In the genomic region with DNA sequence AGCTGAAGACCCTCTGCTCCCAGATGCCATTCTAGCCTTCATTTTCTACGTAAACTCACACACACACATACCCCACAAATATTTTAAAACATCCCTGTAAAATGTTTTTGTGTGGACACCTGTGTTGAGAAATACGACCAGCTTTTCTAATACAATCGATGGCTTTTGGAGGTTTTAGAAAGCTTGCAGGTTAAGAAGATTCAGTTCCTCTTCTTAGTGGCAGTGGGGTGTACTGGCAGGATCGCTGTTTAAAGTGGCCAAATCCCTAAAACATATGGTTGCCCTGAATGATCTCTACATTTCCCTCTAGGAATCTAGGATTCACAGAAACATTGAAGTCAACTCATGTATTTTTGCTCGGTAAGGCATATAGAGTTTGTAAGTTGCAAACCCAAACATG, we compare ENCODE assay signal across 24 cellular contexts.
A peak's percentile ranks its signal among the peaks of the same experiment; 100 is the strongest.
DNase-seq lines count a peak whose midpoint lies in the region; ATAC-seq, FAIRE-seq and TF ChIP-seq lines count a peak whose summit lies in the region.
"Had no signal": no experiment of that assay in that cellular context is flagged by ENCODE, and none has a peak within 500 bp of the region (broad histone marks: within the 10 kb centered on the region; RNA-seq: fewer than 3 reads in every experiment).

No MANE protein-coding gene starts in this region.

- H3K27me3 ChIP-seq in GM12878 (replicated peaks in 1 of 2; ENCODE audit: control insufficient read depth in 2 of 2, insufficient read depth in 2 of 2, low read length in 1 of 2), result no peaks in the 10 kb centered on the region
- H3K27me3 ChIP-seq in upper lobe of left lung, result no peaks in the 10 kb centered on the region
- H3K27me3 ChIP-seq: BE2C had no signal

- peaks cover 0 to 12% of the 10 kb centered on the region in 2 donors for H3K27me3 Mint-ChIP-seq in T-cell

- H3K36me3 ChIP-seq in GM12878 (ENCODE audit: control insufficient read depth in 2 of 2, insufficient read depth in 2 of 2, low read length in 1 of 2) (no peaks in the 10 kb centered on the region), upper lobe of left lung (no peaks in the 10 kb centered on the region)
- H3K36me3 ChIP-seq: BE2C had no signal

- no peak overlapping the region for H3K4me3 Mint-ChIP-seq in T-cell
- H3K4me3 Mint-ChIP-seq: CD4-positive, CD25-positive, alpha-beta regulatory T cell had no signal

- FAIRE-seq in GM12891 (lab: Jason Lieb, UNC), result no peak
- no peak for FAIRE-seq in GM12878 (lab: Jason Lieb, UNC)
- FAIRE-seq: A204.1, GM18507, HTR-8/SVneo had no signal

- peak; percentile 51 for ATAC-seq in GM19372 (IDR thresholded peaks at IDR 0.05; ENCODE audit: low read depth, unreplicated experiment)
- peak; percentile 60 for ATAC-seq in HG02798 (IDR thresholded peaks at IDR 0.05; ENCODE audit: poor library complexity, unreplicated experiment)
- peak; percentile 71 for ATAC-seq in GM12878
- ATAC-seq in upper lobe of left lung (ENCODE audit: low FRiP score in 2 of 2), result no peak
- no peak for ATAC-seq in T-cell (replicated peaks in 1 of 4)
- ATAC-seq: PC-3 had no signal

- SMC1A ChIA-PET in GM12878 (lab: Charles Lee; ENCODE audit: uncharacterized antibody, unreplicated experiment), result interaction anchor here (0.8 to 1.1 kb wide), 2 partner anchors 11 to 19 kb away, joined by 3 to 6 read pairs; no protein-coding TSS in a partner anchor

- POLR2A ChIA-PET in GM12878 (lab: Charles Lee) (no interaction called here), T-cell (lab: Charles Lee) (no interaction called here)

- no peak overlapping the region for H3K4me2 ChIP-seq in GM12878 (ENCODE audit: control insufficient read depth, insufficient read depth)

- no peak overlapping the region for H3K27ac Mint-ChIP-seq in T-cell
- H3K27ac Mint-ChIP-seq: CD4-positive, CD25-positive, alpha-beta regulatory T cell had no signal

- peaks cover 32% of the 10 kb centered on the region for H3K4me1 ChIP-seq in GM12878 (ENCODE audit: control insufficient read depth, insufficient read depth, low read length)
- no peaks in the 10 kb centered on the region for H3K4me1 ChIP-seq in upper lobe of left lung
- H3K4me1 ChIP-seq: BE2C had no signal

- TF ChIP-seq POLR2A in GM12891 (IDR thresholded peaks at IDR 0.05; ENCODE audit: low read depth, low read length) (no peak), GM12878 (IDR thresholded peaks at IDR 0.05; ENCODE audit: low read depth, low read length) (no peak), upper lobe of left lung (IDR thresholded peaks at IDR 0.05) (no peak)

- TF ChIP-seq CTCF in GM12878 (IDR thresholded peaks at IDR 0.05 in 2 of 3, conservative IDR thresholded peaks at IDR 0.05 in 1 of 3; ENCODE audit: control insufficient read depth in 2 of 3, extremely low read depth in 1 of 3, insufficient read depth in 1 of 3, low read depth in 3 of 3, low read length in 3 of 3) (no peak), upper lobe of left lung (IDR thresholded peaks at IDR 0.05) (no peak)

- intact Hi-C loops in GM12878 (cut with micrococcal nuclease; ENCODE audit: unreplicated experiment), result no loop called here

- H3K9ac ChIP-seq in GM12878 (ENCODE audit: control insufficient read depth, insufficient read depth, low read length), result no peak overlapping the region

- WGBS in GM12878 (ENCODE audit: insufficient coverage, insufficient replicate concordance, low lambda C conversion rate, missing lambda C conversion rate), result 23% methylated on average over 5 of the region's 5 CpGs
- WGBS in upper lobe of left lung, 2 donors, result 86 to 88% methylated on average over 5 of the region's 5 CpGs

- no peaks in the 10 kb centered on the region for H3K4me1 Mint-ChIP-seq in T-cell
- H3K4me1 Mint-ChIP-seq: CD4-positive, CD25-positive, alpha-beta regulatory T cell had no signal

- H3K36me3 Mint-ChIP-seq in T-cell, result no peaks in the 10 kb centered on the region
- H3K36me3 Mint-ChIP-seq: CD4-positive, CD25-positive, alpha-beta regulatory T cell had no signal

- no peak for DNase-seq in GM12891 (ENCODE audit: insufficient read length, low spot score)
- DNase-seq in GM12878 (ENCODE audit: low read depth, low spot score), result no peak
- DNase-seq in upper lobe of left lung, result no peak
- no peak for DNase-seq in DMS 273 treated with DMSO at 0.1 percent for 48 hours (lab: John Stamatoyannopoulos, UW)
- no peak for DNase-seq in T1000 (lab: John Stamatoyannopoulos, UW)
- no peak for DNase-seq in T-cell
- DNase-seq: BE2C; CD4-positive, CD25-positive, alpha-beta regulatory T cell; DMS79; KG1; NCI-H1092 treated with DMSO at 0.1 percent for 48 hours; NCI-H1436 treated with DMSO at 0.1 percent for 48 hours; NCI-H2029; NCI-H226; NCI-H510A treated with DMSO at 0.1 percent for 48 hours; PC-3; SHP77; SW 1271; T-helper 2 cell had no signal

- H3K79me2 ChIP-seq in GM12878 (ENCODE audit: control insufficient read depth, insufficient read depth, low read length), result no peaks in the 10 kb centered on the region

- TF ChIP-seq EP300 in GM12878 (IDR thresholded peaks at IDR 0.05; ENCODE audit: borderline replicate concordance in 1 of 2, control insufficient read depth in 1 of 2, low read depth in 2 of 2, low read length in 2 of 2) (no peak), upper lobe of left lung (IDR thresholded peaks at IDR 0.05) (no peak)

- no peak for TF ChIP-seq RAD21 in GM12878 (IDR thresholded peaks at IDR 0.05; ENCODE audit: insufficient read depth, low read depth, low read length)

- no TSS peak for BruUV-seq in GM12878 (replicated peaks; lab: Mats Ljungman, UMichigan)

- H3K9me3 ChIP-seq in GM12878 (replicated peaks; ENCODE audit: control insufficient read depth, insufficient read depth, low read length) (peaks cover 4% of the 10 kb centered on the region; the same call in 2 of the 3 replicates), upper lobe of left lung (no peaks in the 10 kb centered on the region)
- H3K9me3 ChIP-seq: BE2C had no signal

- no peaks in the 10 kb centered on the region for H4K20me1 ChIP-seq in GM12878 (ENCODE audit: control insufficient read depth, insufficient read depth)

- H3K27ac ChIP-seq in GM12878 (ENCODE audit: control insufficient read depth, insufficient read depth) (no peak overlapping the region), upper lobe of left lung (no peak overlapping the region)

- in situ Hi-C loops in GM12878 (cut with MboI), result no loop called here

- H3K4me3 ChIP-seq in GM12878 (no peak overlapping the region), upper lobe of left lung (no peak overlapping the region)

- RAD21 ChIA-PET in GM12878 (lab: Charles Lee; ENCODE audit: unreplicated experiment), result interaction anchor here (0.6 to 1.5 kb wide), 3 partner anchors 8 to 11 kb away, joined by 3 to 5 read pairs (median 3); no protein-coding TSS in a partner anchor

- H3K9me3 Mint-ChIP-seq in T-cell, result no peaks in the 10 kb centered on the region

- CTCF ChIA-PET in GM12878 (lab: Yijun Ruan, JAX), result interaction anchor here (1.5 kb wide), 1 partner anchor 28 kb away, joined by 3 read pairs; no protein-coding TSS in a partner anchor
- CTCF ChIA-PET in T-cell (lab: Charles Lee), result no interaction called here

- H2AFZ ChIP-seq in GM12878 (ENCODE audit: control insufficient read depth, low read depth, low read length), result no peak overlapping the region

TF ChIP-seq in GM12891, 5 proteins besides CTCF, POLR2A, EP300 and RAD21:
- TF ChIP-seq POU2F2 (IDR thresholded peaks at IDR 0.05; ENCODE audit: low read depth, low read length) (no peak), TAF1 (IDR thresholded peaks at IDR 0.05; ENCODE audit: low read depth, low read length) (no peak), SPI1 (IDR thresholded peaks at IDR 0.05; ENCODE audit: low read depth, low read length) (peak; percentile 72), POLR2AphosphoS5 (IDR thresholded peaks at IDR 0.05; ENCODE audit: low read depth, low read length) (no peak), PAX5 (IDR thresholded peaks at IDR 0.05; ENCODE audit: insufficient read depth, low read length, severe bottlenecking) (no peak)

TF ChIP-seq in GM12878, 131 proteins besides CTCF, POLR2A, EP300 and RAD21:
- TF ChIP-seq SPI1 (IDR thresholded peaks at IDR 0.05; ENCODE audit: borderline replicate concordance, insufficient read depth, low read depth, low read length), result peak; percentile 94
- no peak for TF ChIP-seq NR2F1 (conservative IDR thresholded peaks at IDR 0.05)
- TF ChIP-seq RUNX3 (IDR thresholded peaks at IDR 0.05; ENCODE audit: low read length), result peak; percentile 41; the same call in 1 of the 2 replicates

Comparison
In these comparisons a context has a peak if more than half of its experiments do, and no peak if none do; other contexts are left out.
1. ATAC-seq: peak in GM19372 (single experiment), HG02798 (single experiment) and GM12878 (single experiment); none in upper lobe of left lung (0 of 2) and T-cell (0 of 4).